23 cellular contexts compared by ENCODE assay signal in the genomic region with DNA sequence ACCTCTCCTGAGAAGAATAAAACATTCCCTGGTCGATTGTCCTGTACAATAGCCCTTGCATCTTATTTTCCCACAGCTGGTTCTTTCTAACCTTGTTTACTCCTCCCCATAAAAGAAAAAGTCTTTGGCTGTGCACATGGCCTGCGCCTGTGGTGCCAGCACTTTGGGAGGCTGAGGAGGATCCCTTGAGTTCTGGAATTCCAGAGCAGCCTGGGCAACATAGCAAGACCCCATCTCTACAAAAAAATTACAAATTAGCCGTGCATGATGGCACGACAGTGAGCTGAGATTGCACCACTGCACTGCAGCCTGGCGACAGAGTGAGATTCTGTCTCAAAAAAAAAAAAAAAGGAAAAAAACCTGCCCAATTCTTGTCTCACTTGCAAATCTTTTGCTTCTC. TPM values are rescaled to one million over a fixed set of nuclear protein-coding genes. Genes with fewer than 3 reads are reported as not detected.
DNase-seq lines count a peak whose midpoint lies in the region; ATAC-seq, FAIRE-seq and TF ChIP-seq lines count a peak whose summit lies in the region.
"Had no signal": no experiment of that assay in that cellular context is flagged by ENCODE, and none has a peak within 500 bp of the region (broad histone marks: within the 10 kb centered on the region; RNA-seq: fewer than 3 reads in every experiment).

No MANE protein-coding gene starts in this region.

- no peak for DNase-seq in K562 (ENCODE audit: extremely low read depth in 1 of 4, low spot score in 3 of 4)
- peak; percentile 14 for DNase-seq in posterior vena cava (ENCODE audit: low spot score)
- no peak for DNase-seq in 8988T
- no peak for DNase-seq in activated T-helper 2 cell treated with anti-CD3 and anti-CD28 coated beads, Interferon-gamma antibody, Interleukin-2, Interleukin-4, amounts not matched to agents 10 μg/mL and 5 μg/mL and 100 μg/mL, durations not matched to agents 14 hours and 24 hours and 36 hours (ENCODE audit: low spot score)
- DNase-seq in tibial artery, result no peak
- DNase-seq: Caco-2; CD4-positive, CD25-positive, alpha-beta regulatory T cell; DMS 273 treated with DMSO at 0.1 percent for 48 hours; DND-41; HCEC 1CT; NCI-H1105 treated with DMSO at 0.1 percent for 48 hours; NCI-H2081; NCI-H446; NCI-H526 treated with DMSO at 0.1 percent for 48 hours had no signal

- no peak for TF ChIP-seq EP300 in K562 (IDR thresholded peaks at IDR 0.05; ENCODE audit: low read length)

- H3K36me3 ChIP-seq in HEK293 (ENCODE audit: control insufficient read depth in 2 of 2, insufficient read depth in 1 of 2, low read length in 2 of 2) (peaks cover 6 to 7% of the 10 kb centered on the region in 2 experiments; a peak in 2 of 3 replicates), K562 (ENCODE audit: control insufficient read depth, insufficient read depth, low read length) (peaks cover 10% of the 10 kb centered on the region; the same call in 1 of the 3 replicates), tibial artery (peaks cover 0 to 15% (median 0%) of the 10 kb centered on the region in 3 donors)

- CTCF ChIA-PET in HEK293 (lab: Yijun Ruan, JAX) (interaction anchor here (1.2 to 7.6 kb wide), 6 partner anchors 17 to 111 kb away, joined by 4 to 100 read pairs (median 14); no protein-coding TSS in a partner anchor), K562 (lab: Yijun Ruan, JAX; ENCODE audit: low intra/inter-chr PET ratio) (interaction anchor here (0.6 to 3.0 kb wide), 4 partner anchors 32 to 1780 kb away, joined by 3 to 61 read pairs (median 6); no protein-coding TSS in a partner anchor)

- no peaks in the 10 kb centered on the region for H4K20me1 ChIP-seq in K562 (replicated peaks; ENCODE audit: control insufficient read depth, insufficient read depth, low read length)

- H3K9me3 Mint-ChIP-seq in activated T-helper 2 cell treated with anti-CD3 and anti-CD28 coated beads, Interferon-gamma antibody, Interleukin-2, Interleukin-4, amounts not matched to agents 10 μg/mL and 5 μg/mL and 100 μg/mL, durations not matched to agents 14 hours and 24 hours and 36 hours, result no peaks in the 10 kb centered on the region
- H3K9me3 Mint-ChIP-seq: CD4-positive, CD25-positive, alpha-beta regulatory T cell had no signal

- H3K36me3 Mint-ChIP-seq in activated T-helper 2 cell treated with anti-CD3 and anti-CD28 coated beads, Interferon-gamma antibody, Interleukin-2, Interleukin-4, amounts not matched to agents 10 μg/mL and 5 μg/mL and 100 μg/mL, durations not matched to agents 14 hours and 24 hours and 36 hours (ENCODE audit: low read depth), result peaks cover 20% of the 10 kb centered on the region
- H3K36me3 Mint-ChIP-seq: CD4-positive, CD25-positive, alpha-beta regulatory T cell had no signal

- WGBS in K562 (ENCODE audit: insufficient coverage, low coverage, missing lambda C conversion rate), result 19% methylated on average over 4 of the region's 5 CpGs

- no peak overlapping the region for H3K27ac Mint-ChIP-seq in activated T-helper 2 cell treated with anti-CD3 and anti-CD28 coated beads, Interferon-gamma antibody, Interleukin-2, Interleukin-4, amounts not matched to agents 10 μg/mL and 5 μg/mL and 100 μg/mL, durations not matched to agents 14 hours and 24 hours and 36 hours
- H3K27ac Mint-ChIP-seq: CD4-positive, CD25-positive, alpha-beta regulatory T cell; GM23338 had no signal

- TF ChIP-seq CTCF in 22Rv1 (IDR thresholded peaks at IDR 0.05) (no peak), HEK293 (tag by site-specific recombination; IDR thresholded peaks at IDR 0.05) (no peak), K562 (IDR thresholded peaks at IDR 0.05 in 2 of 3, conservative IDR thresholded peaks at IDR 0.05 in 1 of 3; ENCODE audit: insufficient read depth in 2 of 3, low read depth in 1 of 3, low read length in 3 of 3) (no peak), tibial artery (IDR thresholded peaks at IDR 0.05) (no peak)

- ATAC-seq in K562, result no peak
- ATAC-seq: GM23338, Right ventricle myocardium inferior had no signal

- no peak overlapping the region for H2AFZ ChIP-seq in K562 (ENCODE audit: low read depth, low read length)
- H2AFZ ChIP-seq: GM23338 had no signal

- no peak overlapping the region for H3K4me3 Mint-ChIP-seq in activated T-helper 2 cell treated with anti-CD3 and anti-CD28 coated beads, Interferon-gamma antibody, Interleukin-2, Interleukin-4, amounts not matched to agents 10 μg/mL and 5 μg/mL and 100 μg/mL, durations not matched to agents 14 hours and 24 hours and 36 hours (ENCODE audit: low read depth)
- H3K4me3 Mint-ChIP-seq: GM23338 had no signal

- H3K27me3 ChIP-seq in K562 (ENCODE audit: control insufficient read depth in 2 of 2, insufficient read depth in 2 of 2, low read length in 2 of 2) (no peaks in the 10 kb centered on the region), tibial artery (peaks cover 0 to 8% of the 10 kb centered on the region in 2 donors)

- no peak overlapping the region for H3K4me2 ChIP-seq in K562 (ENCODE audit: insufficient read depth, low read length)
- H3K4me2 ChIP-seq: GM23338, KMS-11 had no signal

- H3K4me1 Mint-ChIP-seq in activated T-helper 2 cell treated with anti-CD3 and anti-CD28 coated beads, Interferon-gamma antibody, Interleukin-2, Interleukin-4, amounts not matched to agents 10 μg/mL and 5 μg/mL and 100 μg/mL, durations not matched to agents 14 hours and 24 hours and 36 hours (ENCODE audit: low read depth), result peaks cover 9% of the 10 kb centered on the region

- H3K9me1 ChIP-seq in K562 (ENCODE audit: control insufficient read depth, insufficient read depth, low read length), result no peaks in the 10 kb centered on the region

- no peak for TF ChIP-seq RAD21 in K562 (CRISPR knock-in tag; conservative IDR thresholded peaks at IDR 0.05 in 1 of 2, IDR thresholded peaks at IDR 0.05 in 1 of 2)

- H3K4me1 ChIP-seq in HEK293 (ENCODE audit: control insufficient read depth, insufficient read depth, low read length) (peaks cover 3% of the 10 kb centered on the region; the same call in 1 of the 2 replicates), K562 (replicated peaks in 1 of 2; ENCODE audit: control insufficient read depth in 2 of 2, insufficient read depth in 2 of 2, low read length in 2 of 2) (peaks cover 4 to 24% of the 10 kb centered on the region in 2 experiments; a peak in 3 of 5 replicates), tibial artery (peaks cover 0 to 9% (median 4%) of the 10 kb centered on the region in 4 donors)
- H3K4me1 ChIP-seq: Caco-2 had no signal

- BruUV-seq in K562 (replicated peaks; lab: Mats Ljungman, UMichigan), result no TSS peak

- in situ Hi-C loops in K562 (cut with MboI), result loop anchor here (5.0 to 10.0 kb wide), 2 partner anchors 41 to 158 kb away; no protein-coding TSS in a partner anchor

- intact Hi-C loops in K562 (cut with micrococcal nuclease), result no loop called here
- intact Hi-C loops in posterior vena cava (cut with DNase I), result loop anchor here (5.0 kb wide), 1 partner anchor 46 kb away; no protein-coding TSS in a partner anchor
- intact Hi-C loops in activated T-helper 2 cell treated with anti-CD3 and anti-CD28 coated beads, Interferon-gamma antibody, Interleukin-2, Interleukin-4, amounts not matched to agents 10 μg/mL and 5 μg/mL and 100 μg/mL, durations not matched to agents 14 hours and 24 hours and 36 hours (cut with micrococcal nuclease), result no loop called here
- intact Hi-C loops in tibial artery (cut with DNase I; ENCODE audit: low total_unique reads), result loop anchor here (5.0 to 10.0 kb wide), 2 partner anchors 46 to 198 kb away; no protein-coding TSS in a partner anchor

- POLR2A ChIA-PET in HEK293 (lab: Yijun Ruan, JAX), result no interaction called here
- POLR2A ChIA-PET in K562 (lab: Yijun Ruan, JAX), result interaction anchor here (0.6 kb wide), 1 partner anchor 59 kb away, joined by 3 read pairs; no protein-coding TSS in a partner anchor

- H3K27me3 Mint-ChIP-seq in activated T-helper 2 cell treated with anti-CD3 and anti-CD28 coated beads, Interferon-gamma antibody, Interleukin-2, Interleukin-4, amounts not matched to agents 10 μg/mL and 5 μg/mL and 100 μg/mL, durations not matched to agents 14 hours and 24 hours and 36 hours (ENCODE audit: low read depth), result no peaks in the 10 kb centered on the region
- H3K27me3 Mint-ChIP-seq: CD4-positive, CD25-positive, alpha-beta regulatory T cell had no signal

- H3K79me2 ChIP-seq in K562 (ENCODE audit: control insufficient read depth, insufficient read depth, low read length), result no peaks in the 10 kb centered on the region

- peak overlapping the region; percentile 18; the same call in 1 of the 2 replicates for H3K27ac ChIP-seq in 22Rv1
- H3K27ac ChIP-seq in HEK293 (ENCODE audit: extremely low read depth, low read depth, low read length), result no peak overlapping the region
- no peak overlapping the region for H3K27ac ChIP-seq in K562 (ENCODE audit: extremely low read depth, low read depth, low read length)
- no peak overlapping the region for H3K27ac ChIP-seq in tibial artery
- H3K27ac ChIP-seq: KMS-11 had no signal

- no peak overlapping the region for H3K9ac ChIP-seq in K562 (ENCODE audit: insufficient read depth in 1 of 2, low read depth in 2 of 2, low read length in 2 of 2)
- H3K9ac ChIP-seq: KMS-11 had no signal

- FAIRE-seq in K562 (lab: Jason Lieb, UNC), result no peak
- FAIRE-seq: GM12892, HTR-8/SVneo had no signal

- no peaks in the 10 kb centered on the region for H3K9me3 ChIP-seq in HEK293 (ENCODE audit: control insufficient read depth, insufficient read depth, low read depth, low read length)
- no peaks in the 10 kb centered on the region for H3K9me3 ChIP-seq in K562 (replicated peaks; ENCODE audit: control insufficient read depth, insufficient read depth, low read depth, low read length)
- no peaks in the 10 kb centered on the region for H3K9me3 ChIP-seq in tibial artery
- H3K9me3 ChIP-seq: Caco-2 had no signal

- no peak for TF ChIP-seq POLR2A in K562 (conservative IDR thresholded peaks at IDR 0.05)

- H3K4me3 ChIP-seq in HEK293 (ENCODE audit: low read depth, low read length) (no peak overlapping the region), K562 (no peak overlapping the region), tibial artery (no peak overlapping the region)
- H3K4me3 ChIP-seq: GM23338 had no signal

RNA-seq across cellular contexts. Expression of a gene that starts 7.2 kb away (rescaled TPM):
- total RNA-seq in K562 (2011; cell fraction: chromatin; rRNA removed; ENCODE audit: low replicate concordance), result 61.1 and 124 TPM in 2 replicates
- 57.5 and 59.2 TPM in 2 replicates for total RNA-seq in K562 (2011; cell fraction: nucleolus; rRNA removed)
- 77.8 and 90.7 TPM in 2 replicates for total RNA-seq in K562 (2011; cell fraction: nucleoplasm; rRNA removed)
- total RNA-seq in K562 (2014; rRNA removed), result 78.5 and 101 TPM in 2 replicates
- 49.1 and 51.3 TPM in 2 replicates for total RNA-seq in K562 (2014; rRNA removed; fragmentation: Illumina TruSeq; extraction: Trizol)
- total RNA-seq in K562 (2015; rRNA removed; fragmentation: Illumina TruSeq; extraction: Trizol), result 68.0 and 70.2 TPM in 2 replicates
- total RNA-seq in K562 (2021), result 109 and 118 TPM in 2 replicates
- 20.8 and 27.4 TPM in 2 replicates for polyA plus RNA-seq in K562 (2011; rRNA removed)
- 24.2 and 45.3 TPM in 2 replicates for polyA plus RNA-seq in K562 (2011; cell fraction: cytosol; rRNA removed)
- polyA plus RNA-seq in K562 (2011; cell fraction: nucleus; rRNA removed), result 21.8 and 35.3 TPM in 2 replicates
- polyA plus RNA-seq in K562 (2012), result 51.8 and 87.1 TPM in 2 replicates
- 89.2 and 102 TPM in 2 replicates for polyA plus RNA-seq in K562 (2014; fragmentation: Illumina TruSeq; extraction: Trizol)
- polyA plus RNA-seq in K562 (2014; fragmentation: Nextera tagmentation; extraction: Ambion mirVana), result 10 to 100 TPM; 16.9 to 20.7 TPM
- 66.0 and 71.8 TPM in 2 replicates for polyA plus RNA-seq in K562 (2014; rRNA removed)
- polyA minus RNA-seq in K562 (2011; rRNA and poly(A)+ RNA removed), result 14.2 and 15.0 TPM in 2 replicates
- polyA minus RNA-seq in K562 (2011; cell fraction: cytosol; rRNA and poly(A)+ RNA removed), result 25.2 and 30.2 TPM in 2 replicates
- 12.9 and 13.6 TPM in 2 replicates for polyA minus RNA-seq in K562 (2011; cell fraction: nucleus; rRNA and poly(A)+ RNA removed)
- 10 to 100 TPM; 21.9 to 27.1 TPM for total RNA-seq in posterior vena cava
- total RNA-seq in activated T-helper 2 cell treated with anti-CD3 and anti-CD28 coated beads, Interferon-gamma antibody, Interleukin-2, Interleukin-4, amounts not matched to agents 10 μg/mL and 5 μg/mL and 100 μg/mL, durations not matched to agents 14 hours and 24 hours and 36 hours, result 170 and 178 TPM in 2 replicates

RNA-seq across cellular contexts. Expression of a gene that starts 7.5 kb away (rescaled TPM):
- 9.2 and 9.5 TPM in 2 replicates for total RNA-seq in K562 (2011; cell fraction: chromatin; rRNA removed; ENCODE audit: low replicate concordance)
- 5.7 and 9.2 TPM in 2 replicates for total RNA-seq in K562 (2011; cell fraction: nucleolus; rRNA removed)
- total RNA-seq in K562 (2011; cell fraction: nucleoplasm; rRNA removed), result 10.9 and 12.4 TPM in 2 replicates
- total RNA-seq in K562 (2014; rRNA removed), result 20.5 and 21.7 TPM in 2 replicates
- 10.8 and 11.1 TPM in 2 replicates for total RNA-seq in K562 (2014; rRNA removed; fragmentation: Illumina TruSeq; extraction: Trizol)
- total RNA-seq in K562 (2015; rRNA removed; fragmentation: Illumina TruSeq; extraction: Trizol), result 11.1 and 13.0 TPM in 2 replicates
- 52.4 and 57.6 TPM in 2 replicates for total RNA-seq in K562 (2021)
- polyA plus RNA-seq in K562 (2011; rRNA removed), result 3.0 and 5.9 TPM in 2 replicates
- polyA plus RNA-seq in K562 (2011; cell fraction: cytosol; rRNA removed), result 4.5 and 8.9 TPM in 2 replicates
- 6.4 and 6.8 TPM in 2 replicates for polyA plus RNA-seq in K562 (2011; cell fraction: nucleus; rRNA removed)
- 38.4 and 739 TPM in 2 replicates for polyA plus RNA-seq in K562 (2012)
- polyA plus RNA-seq in K562 (2014; fragmentation: Illumina TruSeq; extraction: Trizol), result 30.7 and 53.3 TPM in 2 replicates
- 1 to 10 TPM; 3.8 to 5.2 TPM for polyA plus RNA-seq in K562 (2014; fragmentation: Nextera tagmentation; extraction: Ambion mirVana)
- 39.6 and 42.8 TPM in 2 replicates for polyA plus RNA-seq in K562 (2014; rRNA removed)
- polyA minus RNA-seq in K562 (2011; rRNA and poly(A)+ RNA removed), result 0.74 and 1.9 TPM in 2 replicates
- 2.4 and 4.5 TPM in 2 replicates for polyA minus RNA-seq in K562 (2011; cell fraction: cytosol; rRNA and poly(A)+ RNA removed)
- 0.54 and 0.89 TPM in 2 replicates for polyA minus RNA-seq in K562 (2011; cell fraction: nucleus; rRNA and poly(A)+ RNA removed)
- total RNA-seq in posterior vena cava, result 10 to 100 TPM; 18.8 to 37.0 TPM
- total RNA-seq in activated T-helper 2 cell treated with anti-CD3 and anti-CD28 coated beads, Interferon-gamma antibody, Interleukin-2, Interleukin-4, amounts not matched to agents 10 μg/mL and 5 μg/mL and 100 μg/mL, durations not matched to agents 14 hours and 24 hours and 36 hours, result 26.0 and 28.3 TPM in 2 replicates

RNA-seq across cellular contexts. Expression of a gene that starts 24.4 kb away (rescaled TPM):
- not detected in 2 replicates for total RNA-seq in K562 (2011; cell fraction: chromatin; rRNA removed; ENCODE audit: low replicate concordance)
- not detected in 2 replicates for total RNA-seq in K562 (2011; cell fraction: nucleolus; rRNA removed)
- not detected in 2 replicates for total RNA-seq in K562 (2011; cell fraction: nucleoplasm; rRNA removed)
- not detected in 2 replicates for total RNA-seq in K562 (2014; rRNA removed)
- total RNA-seq in K562 (2014; rRNA removed; fragmentation: Illumina TruSeq; extraction: Trizol), result not detected in 2 replicates
- not detected in 2 replicates for total RNA-seq in K562 (2015; rRNA removed; fragmentation: Illumina TruSeq; extraction: Trizol)
- total RNA-seq in K562 (2021), result not detected in 2 replicates
- not detected in 2 replicates for polyA plus RNA-seq in K562 (2011; rRNA removed)
- not detected in 2 replicates for polyA plus RNA-seq in K562 (2011; cell fraction: cytosol; rRNA removed)
- polyA plus RNA-seq in K562 (2011; cell fraction: nucleus; rRNA removed), result 0.04 TPM in 1 of 2 replicates, not detected in the other
- not detected in 2 replicates for polyA plus RNA-seq in K562 (2012)
- polyA plus RNA-seq in K562 (2014; fragmentation: Illumina TruSeq; extraction: Trizol), result not detected in 2 replicates
- not detected for polyA plus RNA-seq in K562 (2014; fragmentation: Nextera tagmentation; extraction: Ambion mirVana)
- polyA plus RNA-seq in K562 (2014; rRNA removed), result not detected in 2 replicates
- polyA minus RNA-seq in K562 (2011; rRNA and poly(A)+ RNA removed), result not detected in 2 replicates
- polyA minus RNA-seq in K562 (2011; cell fraction: cytosol; rRNA and poly(A)+ RNA removed), result not detected in 2 replicates
- polyA minus RNA-seq in K562 (2011; cell fraction: nucleus; rRNA and poly(A)+ RNA removed), result not detected in 2 replicates
- total RNA-seq in posterior vena cava, result 1 to 10 TPM in 1 of 2 donors, under 1 TPM in 1; 0.95 to 3.3 TPM
- total RNA-seq in activated T-helper 2 cell treated with anti-CD3 and anti-CD28 coated beads, Interferon-gamma antibody, Interleukin-2, Interleukin-4, amounts not matched to agents 10 μg/mL and 5 μg/mL and 100 μg/mL, durations not matched to agents 14 hours and 24 hours and 36 hours, result not detected in 2 replicates
- total RNA-seq: Caco-2; CD4-positive, CD25-positive, alpha-beta regulatory T cell; GM23338; SK-MEL-5 had no signal
- polyA plus RNA-seq: BJ; CD4-positive, CD25-positive, alpha-beta regulatory T cell; GM23338 had no signal

RNA-seq across cellular contexts. Expression of a gene that starts 39.9 kb away (rescaled TPM):
- total RNA-seq in K562 (2011; cell fraction: chromatin; rRNA removed; ENCODE audit: low replicate concordance), result 0.93 TPM in 1 of 2 replicates, not detected in the other
- 1.8 TPM in 2 replicates for total RNA-seq in K562 (2011; cell fraction: nucleolus; rRNA removed)
- total RNA-seq in K562 (2011; cell fraction: nucleoplasm; rRNA removed), result 0.37 and 0.46 TPM in 2 replicates
- total RNA-seq in K562 (2014; rRNA removed) (0.90 and 0.95 TPM in 2 replicates), K562 (2014; rRNA removed; fragmentation: Illumina TruSeq; extraction: Trizol) (0.33 TPM in 1 of 2 replicates, not detected in the other), K562 (2015; rRNA removed; fragmentation: Illumina TruSeq; extraction: Trizol) (0.19 and 0.43 TPM in 2 replicates), K562 (2021) (0.55 and 0.76 TPM in 2 replicates), posterior vena cava (1 to 10 TPM; 1.1 to 1.3 TPM)
- polyA plus RNA-seq in K562 (2011; rRNA removed) (0.06 and 0.31 TPM in 2 replicates), K562 (2014; fragmentation: Illumina TruSeq; extraction: Trizol) (0.15 TPM in 1 of 2 replicates, not detected in the other), K562 (2014; fragmentation: Nextera tagmentation; extraction: Ambion mirVana) (under 1 TPM in 1 of 2 experiments, not detected in 1; 0.13 TPM), K562 (2014; rRNA removed) (0.09 and 0.44 TPM in 2 replicates)
- polyA plus RNA-seq in K562 (2011; cell fraction: cytosol; rRNA removed), result 0.04 and 0.36 TPM in 2 replicates
- polyA plus RNA-seq in K562 (2011; cell fraction: nucleus; rRNA removed), result 0.24 and 0.27 TPM in 2 replicates
- polyA plus RNA-seq in K562 (2012), result 0.50 and 0.56 TPM in 2 replicates
- polyA minus RNA-seq in K562 (2011; rRNA and poly(A)+ RNA removed), result 0.11 TPM in 1 of 2 replicates, not detected in the other
- polyA minus RNA-seq in K562 (2011; cell fraction: cytosol; rRNA and poly(A)+ RNA removed), result 0.67 and 0.73 TPM in 2 replicates
- 0.67 and 0.81 TPM in 2 replicates for polyA minus RNA-seq in K562 (2011; cell fraction: nucleus; rRNA and poly(A)+ RNA removed)
- 42.3 and 42.4 TPM in 2 replicates for total RNA-seq in activated T-helper 2 cell treated with anti-CD3 and anti-CD28 coated beads, Interferon-gamma antibody, Interleukin-2, Interleukin-4, amounts not matched to agents 10 μg/mL and 5 μg/mL and 100 μg/mL, durations not matched to agents 14 hours and 24 hours and 36 hours
- total RNA-seq: SK-MEL-5 had no signal

RNA-seq across cellular contexts. Expression of a gene that starts 59.0 kb away (rescaled TPM):
- total RNA-seq in K562 (2011; cell fraction: chromatin; rRNA removed; ENCODE audit: low replicate concordance), result 34.8 and 78.7 TPM in 2 replicates
- 40.9 and 43.4 TPM in 2 replicates for total RNA-seq in K562 (2011; cell fraction: nucleolus; rRNA removed)
- total RNA-seq in K562 (2011; cell fraction: nucleoplasm; rRNA removed), result 33.2 and 34.5 TPM in 2 replicates
- 3.8 and 6.8 TPM in 2 replicates for total RNA-seq in K562 (2014; rRNA removed)
- 2.6 and 3.2 TPM in 2 replicates for total RNA-seq in K562 (2014; rRNA removed; fragmentation: Illumina TruSeq; extraction: Trizol)
- 2.4 and 3.5 TPM in 2 replicates for total RNA-seq in K562 (2015; rRNA removed; fragmentation: Illumina TruSeq; extraction: Trizol)
- 14.2 and 16.0 TPM in 2 replicates for total RNA-seq in K562 (2021)
- polyA plus RNA-seq in K562 (2011; rRNA removed), result 7.4 and 10.5 TPM in 2 replicates
- polyA plus RNA-seq in K562 (2011; cell fraction: cytosol; rRNA removed), result 8.7 and 14.7 TPM in 2 replicates
- polyA plus RNA-seq in K562 (2011; cell fraction: nucleus; rRNA removed), result 33.2 and 48.4 TPM in 2 replicates
- polyA plus RNA-seq in K562 (2012), result 15.8 and 16.9 TPM in 2 replicates
- 8.7 and 11.7 TPM in 2 replicates for polyA plus RNA-seq in K562 (2014; fragmentation: Illumina TruSeq; extraction: Trizol)
- polyA plus RNA-seq in K562 (2014; fragmentation: Nextera tagmentation; extraction: Ambion mirVana), result under 1 TPM; 0.42 to 0.46 TPM
- 14.7 and 18.2 TPM in 2 replicates for polyA plus RNA-seq in K562 (2014; rRNA removed)
- polyA minus RNA-seq in K562 (2011; rRNA and poly(A)+ RNA removed), result 5.7 and 7.2 TPM in 2 replicates
- polyA minus RNA-seq in K562 (2011; cell fraction: cytosol; rRNA and poly(A)+ RNA removed), result 9.1 and 9.2 TPM in 2 replicates
- 12.3 and 15.3 TPM in 2 replicates for polyA minus RNA-seq in K562 (2011; cell fraction: nucleus; rRNA and poly(A)+ RNA removed)
- total RNA-seq in posterior vena cava, result 10 to 100 TPM; 28.7 to 36.3 TPM
- 40.0 and 42.3 TPM in 2 replicates for total RNA-seq in activated T-helper 2 cell treated with anti-CD3 and anti-CD28 coated beads, Interferon-gamma antibody, Interleukin-2, Interleukin-4, amounts not matched to agents 10 μg/mL and 5 μg/mL and 100 μg/mL, durations not matched to agents 14 hours and 24 hours and 36 hours

Comparison
In these comparisons a context has a peak if more than half of its experiments do, and no peak if none do; other contexts are left out.
1. intact Hi-C loops: an anchor here in posterior vena cava (5.0 kb wide) and tibial artery (5.0 to 10.0 kb wide); none called in K562 and activated T-helper 2 cell treated with anti-CD3 and anti-CD28 coated beads, Interferon-gamma antibody, Interleukin-2, Interleukin-4, amounts not matched to agents 10 μg/mL and 5 μg/mL and 100 μg/mL, durations not matched to agents 14 hours and 24 hours and 36 hours.